Comparison of ENCODE assay signal across 14 cellular contexts in genomic region chr21:37430184-37430821, GRCh38.
DNase-seq lines count a peak whose midpoint lies in the region; ATAC-seq, FAIRE-seq and TF ChIP-seq lines count a peak whose summit lies in the region.
"Had no signal": no experiment of that assay in that cellular context is flagged by ENCODE, and none has a peak within 500 bp of the region (broad histone marks: within the 10 kb centered on the region; RNA-seq: fewer than 3 reads in every experiment).

No MANE protein-coding gene starts in this region.

- H3K9me3 ChIP-seq in Loucy (ENCODE audit: insufficient read depth, low read depth, low read length), result no peaks in the 10 kb centered on the region
- no peaks in the 10 kb centered on the region for H3K9me3 ChIP-seq in PC-9 (ENCODE audit: insufficient read depth, low read depth)
- H3K9me3 ChIP-seq: pancreas had no signal

- BruUV-seq in PC-9 (replicated peaks; lab: Mats Ljungman, UMichigan), result no TSS peak

- no peak overlapping the region for H2AFZ ChIP-seq in Loucy (ENCODE audit: low read length)
- H2AFZ ChIP-seq in PC-9, result no peak overlapping the region

- peaks cover 11 to 54% (median 26%) of the 10 kb centered on the region in 3 donors for H3K36me3 Mint-ChIP-seq in naive thymus-derived CD8-positive, alpha-beta T cell

- peaks cover 85% of the 10 kb centered on the region for H4K20me1 ChIP-seq in Loucy (ENCODE audit: insufficient read depth, low read length, poor library complexity, severe bottlenecking)
- peaks cover 3% of the 10 kb centered on the region; the same call in 1 of the 2 replicates for H4K20me1 ChIP-seq in PC-9 (ENCODE audit: insufficient read depth)

- H3K9me3 Mint-ChIP-seq in naive thymus-derived CD8-positive, alpha-beta T cell, result peaks cover 0 to 4% (median 0%) of the 10 kb centered on the region in 9 donors

- H3K9me2 ChIP-seq in Loucy (replicated peaks; ENCODE audit: low read depth, low read length), result no peaks in the 10 kb centered on the region
- H3K9me2 ChIP-seq in PC-9 (ENCODE audit: insufficient read depth), result no peaks in the 10 kb centered on the region

- no peak overlapping the region for H3K4me3 ChIP-seq in Loucy (ENCODE audit: low read length, poor library complexity, severe bottlenecking)
- no peak overlapping the region for H3K4me3 ChIP-seq in PC-9
- H3K4me3 ChIP-seq: dorsolateral prefrontal cortex, pancreas, SK-N-MC had no signal

- H3F3A ChIP-seq in Loucy (ENCODE audit: low read depth) (peaks cover 4% of the 10 kb centered on the region; the same call in 1 of the 2 replicates), PC-9 (ENCODE audit: insufficient read depth, low read depth) (no peaks in the 10 kb centered on the region)

- DNase-seq in GM12891 (ENCODE audit: insufficient read length, low spot score) (no peak), epithelial cell of prostate (ENCODE audit: low read depth, low spot score) (peak; percentile 53), retina (no peak), pons (ENCODE audit: low spot score) (no peak), PC-9 (no peak)
- no peak for DNase-seq in naive thymus-derived CD8-positive, alpha-beta T cell
- no peak for DNase-seq in activated effector memory CD4-positive, alpha-beta T cell treated with Interleukin-2 at 50 U/mL for 16 hours
- DNase-seq: activated CD4-positive, alpha-beta T cell treated with anti-CD3 and anti-CD28 coated beads, Interleukin-2, amount 10 ng/mL, durations not matched to agents 24 days and 14 days; NCI-H1694 treated with DMSO at 0.1 percent for 48 hours; pancreas; stimulated activated CD4-positive, alpha-beta T cell treated with anti-CD3 and anti-CD28 coated beads, Interleukin-4, amount 100 ng/mL, for 1 hour had no signal

- no peaks in the 10 kb centered on the region for H3K27me3 Mint-ChIP-seq in naive thymus-derived CD8-positive, alpha-beta T cell
- H3K27me3 Mint-ChIP-seq: activated CD4-positive, alpha-beta T cell treated with anti-CD3 and anti-CD28 coated beads, Interleukin-2, amount 10 ng/mL, durations not matched to agents 24 days and 14 days had no signal

- peak overlapping the region; percentile 51 to 90 (median 84) for H3K27ac Mint-ChIP-seq in naive thymus-derived CD8-positive, alpha-beta T cell
- H3K27ac Mint-ChIP-seq: activated CD4-positive, alpha-beta T cell treated with anti-CD3 and anti-CD28 coated beads, Interleukin-2, amount 10 ng/mL, durations not matched to agents 24 days and 14 days had no signal

- H3K79me2 ChIP-seq in Loucy (ENCODE audit: insufficient read depth, low read length) (peaks cover 93% of the 10 kb centered on the region), PC-9 (ENCODE audit: low read depth) (peaks cover 65% of the 10 kb centered on the region)

- H3K4me1 Mint-ChIP-seq in naive thymus-derived CD8-positive, alpha-beta T cell, result peaks cover 39 to 77% (median 71%) of the 10 kb centered on the region in 4 donors

- peak overlapping the region in 9 of 10 donors; percentile 9 to 78 (median 63) for H3K4me3 Mint-ChIP-seq in naive thymus-derived CD8-positive, alpha-beta T cell
- H3K4me3 Mint-ChIP-seq: activated CD4-positive, alpha-beta T cell treated with anti-CD3 and anti-CD28 coated beads, Interleukin-2, amount 10 ng/mL, durations not matched to agents 24 days and 14 days had no signal

- POLR2A ChIA-PET in naive thymus-derived CD8-positive, alpha-beta T cell (lab: Charles Lee), result no interaction called here
- POLR2A ChIA-PET in PC-9 (lab: Charles Lee; ENCODE audit: unreplicated experiment), result no interaction called here

- peak overlapping the region; percentile 29 for H3K9ac ChIP-seq in Loucy (ENCODE audit: low read depth, low read length, poor library complexity, severe bottlenecking)

- CTCF ChIA-PET in PC-9 (lab: Charles Lee), result no interaction called here

- peak overlapping the region; percentile 36 for H3K4me2 ChIP-seq in Loucy (ENCODE audit: low read depth, low read length, poor library complexity, severe bottlenecking)
- H3K4me2 ChIP-seq in PC-9, result no peak overlapping the region

- ATAC-seq in naive thymus-derived CD8-positive, alpha-beta T cell, result no peak

- H3K27me3 ChIP-seq in Loucy (ENCODE audit: insufficient read depth, low read length, poor library complexity, severe bottlenecking) (no peaks in the 10 kb centered on the region), PC-9 (ENCODE audit: insufficient read depth, low read depth) (no peaks in the 10 kb centered on the region)
- H3K27me3 ChIP-seq: dorsolateral prefrontal cortex, pancreas had no signal

- FAIRE-seq in GM12891 (lab: Jason Lieb, UNC), result peak; percentile 26
- FAIRE-seq: pancreas had no signal

- H3K4me1 ChIP-seq in Loucy (ENCODE audit: insufficient read depth, low read length, poor library complexity, severe bottlenecking) (peaks cover 48% of the 10 kb centered on the region), PC-9 (replicated peaks; ENCODE audit: insufficient read depth) (no peaks in the 10 kb centered on the region)

- TF ChIP-seq POLR2A in GM12891 (IDR thresholded peaks at IDR 0.05; ENCODE audit: low read depth, low read length), result no peak

- H3K27ac ChIP-seq in epithelial cell of prostate (peak overlapping the region; percentile 34), PC-9 (no peak overlapping the region)
- H3K27ac ChIP-seq: dorsolateral prefrontal cortex, pancreas, SK-N-MC had no signal

- H3K36me3 ChIP-seq in Loucy (ENCODE audit: insufficient read depth, low read length), result peaks cover 51% of the 10 kb centered on the region
- H3K36me3 ChIP-seq in PC-9 (ENCODE audit: low read depth), result no peaks in the 10 kb centered on the region
- H3K36me3 ChIP-seq: pancreas had no signal

- intact Hi-C loops in PC-9 (cut with micrococcal nuclease; ENCODE audit: unreplicated experiment), result no loop called here

- TF ChIP-seq CTCF in Loucy (conservative IDR thresholded peaks at IDR 0.05; ENCODE audit: low read length), result no peak
- TF ChIP-seq CTCF in PC-9 (conservative IDR thresholded peaks at IDR 0.05), result no peak

TF ChIP-seq in GM12891, 5 proteins besides CTCF, POLR2A, EP300 and RAD21:
- no peak for TF ChIP-seq SPI1 (IDR thresholded peaks at IDR 0.05; ENCODE audit: low read depth, low read length)
- no peak for TF ChIP-seq POU2F2 (IDR thresholded peaks at IDR 0.05; ENCODE audit: low read depth, low read length)
- TF ChIP-seq PAX5 (IDR thresholded peaks at IDR 0.05; ENCODE audit: insufficient read depth, low read length, severe bottlenecking), result no peak
- TF ChIP-seq POLR2AphosphoS5 (IDR thresholded peaks at IDR 0.05; ENCODE audit: low read depth, low read length), result no peak
- TF ChIP-seq TAF1 (IDR thresholded peaks at IDR 0.05; ENCODE audit: low read depth, low read length), result no peak
